20 cellular contexts compared by ENCODE assay signal in genomic region chr16:85685251-85685650, GRCh38.
"Had no signal": no experiment of that assay in that cellular context is flagged by ENCODE, and none has a peak within 500 bp of the region (broad histone marks: within the 10 kb centered on the region; RNA-seq: fewer than 3 reads in every experiment).

No MANE protein-coding gene starts in this region.

- H2AFZ ChIP-seq: hepatocyte had no signal

- DNase-seq: effector CD4-positive, alpha-beta T cell; endodermal cell; erythroblast; foreskin keratinocyte; kidney glomerular epithelial cell; mammary epithelial cell; mucosa of descending colon; stimulated activated CD4-positive, alpha-beta T cell treated with anti-CD3 and anti-CD28 coated beads, Interleukin-15, amount 100 ng/mL, for 24 hours; stimulated activated CD4-positive, alpha-beta T cell treated with anti-CD3 and anti-CD28 coated beads, Interleukin-1b, Interleukin-23, amount 100 ng/mL, for 48 hours; stimulated activated CD4-positive, alpha-beta T cell treated with anti-CD3 and anti-CD28 coated beads, Interleukin-4, amount 100 ng/mL, for 24 hours; tibial artery; upper lobe of left lung had no signal

- H3K4me3 ChIP-seq: hepatocyte, mucosa of descending colon, spleen, tibial artery, upper lobe of left lung, vagina had no signal

- H3K4me1 Mint-ChIP-seq: endodermal cell had no signal

- H3K27me3 Mint-ChIP-seq: stimulated activated naive CD8-positive, alpha-beta T cell treated with anti-CD3 and anti-CD28 coated beads, Interleukin-15, Interleukin-2, amounts not matched to agents 100 ng/mL and 50 ng/mL, for 24 hours had no signal

- H3K9me3 Mint-ChIP-seq: endodermal cell; naive thymus-derived CD8-positive, alpha-beta T cell; stimulated activated memory B cell treated with anti-CD40 and anti-IgM and Interleukin-4, amounts not matched to agents 10 μg/mL and 1 μg/mL and 100 μg/mL, for 72 hours; stimulated activated naive CD8-positive, alpha-beta T cell treated with anti-CD3 and anti-CD28 coated beads, Interleukin-15, Interleukin-2, amounts not matched to agents 100 ng/mL and 50 ng/mL, for 24 hours had no signal

- H3K4me3 Mint-ChIP-seq: endodermal cell; naive thymus-derived CD8-positive, alpha-beta T cell; stimulated activated memory B cell treated with anti-CD40 and anti-IgM and Interleukin-4, amounts not matched to agents 10 μg/mL and 1 μg/mL and 100 μg/mL, for 72 hours; stimulated activated naive CD8-positive, alpha-beta T cell treated with anti-CD3 and anti-CD28 coated beads, Interleukin-15, Interleukin-2, amounts not matched to agents 100 ng/mL and 50 ng/mL, for 24 hours had no signal

- H3K4me1 ChIP-seq: foreskin keratinocyte had no signal

- H3K27me3 ChIP-seq: foreskin keratinocyte, hepatocyte, upper lobe of left lung, vagina had no signal

- ATAC-seq: foreskin keratinocyte; mucosa of descending colon; naive thymus-derived CD8-positive, alpha-beta T cell; sciatic nerve; stimulated activated memory B cell treated with anti-CD40 and anti-IgM and Interleukin-4, amounts not matched to agents 10 μg/mL and 1 μg/mL and 100 μg/mL, for 72 hours had no signal

- H3K36me3 ChIP-seq: tibial artery, upper lobe of left lung, vagina had no signal

- H3K36me3 Mint-ChIP-seq: naive thymus-derived CD8-positive, alpha-beta T cell; stimulated activated memory B cell treated with anti-CD40 and anti-IgM and Interleukin-4, amounts not matched to agents 10 μg/mL and 1 μg/mL and 100 μg/mL, for 72 hours had no signal

- H3K4me2 ChIP-seq: hepatocyte had no signal

- H3K27ac Mint-ChIP-seq: endodermal cell; naive thymus-derived CD8-positive, alpha-beta T cell; stimulated activated memory B cell treated with anti-CD40 and anti-IgM and Interleukin-4, amounts not matched to agents 10 μg/mL and 1 μg/mL and 100 μg/mL, for 72 hours; stimulated activated naive CD8-positive, alpha-beta T cell treated with anti-CD3 and anti-CD28 coated beads, Interleukin-15, Interleukin-2, amounts not matched to agents 100 ng/mL and 50 ng/mL, for 24 hours had no signal

- H3K9me3 ChIP-seq: mucosa of descending colon, neutrophil, spleen, tibial artery, upper lobe of left lung, vagina had no signal
